Comparison of ENCODE assay signal across 1 cellular context in the genomic region with DNA sequence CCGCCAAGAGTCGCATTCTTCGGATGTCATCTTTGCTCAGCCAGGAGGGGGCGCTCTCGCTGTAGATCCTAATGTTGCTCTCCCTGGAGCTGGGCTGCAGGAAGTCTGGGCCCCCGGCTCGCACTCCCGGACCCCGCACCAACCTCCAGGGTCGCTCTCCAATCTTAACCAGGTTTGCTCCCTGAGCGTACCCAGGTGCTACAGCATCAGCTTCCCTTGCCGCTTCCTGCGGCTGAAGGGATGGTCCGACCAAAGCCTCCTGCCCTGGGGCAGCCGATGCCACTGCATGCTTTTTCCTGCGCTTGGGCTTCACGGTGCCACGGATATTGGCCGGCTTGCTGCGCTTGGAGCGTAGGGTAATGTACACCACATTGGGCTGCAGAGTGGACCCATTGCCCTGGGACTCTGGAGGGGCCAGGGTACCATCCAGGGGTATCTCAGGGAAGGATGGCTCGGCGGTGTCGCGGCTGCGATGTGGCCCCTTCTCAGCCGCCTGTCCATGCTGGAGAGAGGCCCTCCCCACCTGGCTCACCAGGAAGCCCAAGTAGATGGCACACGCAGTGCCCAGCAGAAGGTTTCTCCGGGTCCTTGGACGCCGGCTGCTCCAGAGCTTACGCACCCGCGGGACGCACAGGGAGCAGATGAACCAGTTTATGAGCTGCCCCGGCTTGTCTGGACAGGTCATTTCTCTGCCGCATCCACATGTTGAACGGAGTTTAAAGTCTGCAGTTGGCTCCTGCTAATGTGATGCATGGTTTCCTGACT.
TF ChIP-seq lines count a peak whose summit lies in the region.

No MANE protein-coding gene starts in this region.

TF ChIP-seq in HepG2, 621 proteins besides CTCF, POLR2A, EP300 and RAD21 (continued from another document and continues in another):
- TF ChIP-seq, protein P1, sequence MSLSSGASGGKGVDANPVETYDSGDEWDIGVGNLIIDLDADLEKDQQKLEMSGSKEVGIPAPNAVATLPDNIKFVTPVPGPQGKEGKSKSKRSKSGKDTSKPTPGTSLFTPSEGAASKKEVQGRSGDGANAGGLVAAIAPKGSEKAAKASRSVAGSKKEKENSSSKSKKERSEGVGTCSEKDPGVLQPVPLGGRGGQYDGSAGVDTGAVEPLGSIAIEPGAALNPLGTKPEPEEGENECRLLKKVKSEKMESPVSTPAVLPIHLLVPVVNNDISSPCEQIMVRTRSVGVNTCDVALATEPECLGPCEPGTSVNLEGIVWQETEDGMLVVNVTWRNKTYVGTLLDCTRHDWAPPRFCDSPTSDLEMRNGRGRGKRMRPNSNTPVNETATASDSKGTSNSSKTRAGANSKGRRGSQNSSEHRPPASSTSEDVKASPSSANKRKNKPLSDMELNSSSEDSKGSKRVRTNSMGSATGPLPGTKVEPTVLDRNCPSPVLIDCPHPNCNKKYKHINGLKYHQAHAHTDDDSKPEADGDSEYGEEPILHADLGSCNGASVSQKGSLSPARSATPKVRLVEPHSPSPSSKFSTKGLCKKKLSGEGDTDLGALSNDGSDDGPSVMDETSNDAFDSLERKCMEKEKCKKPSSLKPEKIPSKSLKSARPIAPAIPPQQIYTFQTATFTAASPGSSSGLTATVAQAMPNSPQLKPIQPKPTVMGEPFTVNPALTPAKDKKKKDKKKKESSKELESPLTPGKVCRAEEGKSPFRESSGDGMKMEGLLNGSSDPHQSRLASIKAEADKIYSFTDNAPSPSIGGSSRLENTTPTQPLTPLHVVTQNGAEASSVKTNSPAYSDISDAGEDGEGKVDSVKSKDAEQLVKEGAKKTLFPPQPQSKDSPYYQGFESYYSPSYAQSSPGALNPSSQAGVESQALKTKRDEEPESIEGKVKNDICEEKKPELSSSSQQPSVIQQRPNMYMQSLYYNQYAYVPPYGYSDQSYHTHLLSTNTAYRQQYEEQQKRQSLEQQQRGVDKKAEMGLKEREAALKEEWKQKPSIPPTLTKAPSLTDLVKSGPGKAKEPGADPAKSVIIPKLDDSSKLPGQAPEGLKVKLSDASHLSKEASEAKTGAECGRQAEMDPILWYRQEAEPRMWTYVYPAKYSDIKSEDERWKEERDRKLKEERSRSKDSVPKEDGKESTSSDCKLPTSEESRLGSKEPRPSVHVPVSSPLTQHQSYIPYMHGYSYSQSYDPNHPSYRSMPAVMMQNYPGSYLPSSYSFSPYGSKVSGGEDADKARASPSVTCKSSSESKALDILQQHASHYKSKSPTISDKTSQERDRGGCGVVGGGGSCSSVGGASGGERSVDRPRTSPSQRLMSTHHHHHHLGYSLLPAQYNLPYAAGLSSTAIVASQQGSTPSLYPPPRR (CRISPR knock-in tag; IDR thresholded peaks at IDR 0.05; ENCODE audit: borderline replicate concordance) = no peak
- TF ChIP-seq ZNF44 (CRISPR knock-in tag; IDR thresholded peaks at IDR 0.05) (no peak), KDM5B (CRISPR knock-in tag; IDR thresholded peaks at IDR 0.05; ENCODE audit: borderline replicate concordance) (peak; percentile 65), ZNF296 (CRISPR knock-in tag; conservative IDR thresholded peaks at IDR 0.05) (no peak), PHF5A (CRISPR knock-in tag; IDR thresholded peaks at IDR 0.05; ENCODE audit: low read depth, unreplicated experiment) (no peak), PRPF4 (IDR thresholded peaks at IDR 0.05; ENCODE audit: low read depth, low read length, poor library complexity, severe bottlenecking) (no peak), ZMYM3 (CRISPR knock-in tag; IDR thresholded peaks at IDR 0.05) (peak; percentile 65; the same call in 1 of the 2 replicates), TBX2 (CRISPR knock-in tag; IDR thresholded peaks at IDR 0.05; ENCODE audit: borderline replicate concordance) (peak; percentile 54; the same call in 1 of the 2 replicates), HNF4A (CRISPR knock-in tag; IDR thresholded peaks at IDR 0.05) (peak; percentile 20; the same call in 1 of the 2 replicates), CREM (IDR thresholded peaks at IDR 0.05) (no peak), CREM (CRISPR knock-in tag; IDR thresholded peaks at IDR 0.05) (no peak), NR1H2 (CRISPR knock-in tag; IDR thresholded peaks at IDR 0.05; ENCODE audit: borderline replicate concordance, low read depth) (no peak), ZMYM4 (CRISPR knock-in tag; IDR thresholded peaks at IDR 0.05) (peak; percentile 91), DNMT3B (CRISPR knock-in tag; conservative IDR thresholded peaks at IDR 0.05) (no peak), MYNN (CRISPR knock-in tag; IDR thresholded peaks at IDR 0.05; ENCODE audit: low read depth) (no peak), FOSL1 (CRISPR knock-in tag; IDR thresholded peaks at IDR 0.05; ENCODE audit: borderline replicate concordance) (no peak), MBNL3 (CRISPR knock-in tag; conservative IDR thresholded peaks at IDR 0.05) (no peak), HMG20B (CRISPR knock-in tag; conservative IDR thresholded peaks at IDR 0.05) (no peak), XBP1 (CRISPR knock-in tag; IDR thresholded peaks at IDR 0.05) (no peak), NBN (conservative IDR thresholded peaks at IDR 0.05) (no peak), ZFAT (CRISPR knock-in tag; conservative IDR thresholded peaks at IDR 0.05) (no peak), SSRP1 (CRISPR knock-in tag; IDR thresholded peaks at IDR 0.05) (no peak), SNAI1 (CRISPR knock-in tag; IDR thresholded peaks at IDR 0.05; ENCODE audit: borderline replicate concordance) (no peak), ZNF253 (CRISPR knock-in tag; IDR thresholded peaks at IDR 0.05; ENCODE audit: borderline replicate concordance) (peak; percentile 74; the same call in 1 of the 2 replicates)
- TF ChIP-seq, protein P2, sequence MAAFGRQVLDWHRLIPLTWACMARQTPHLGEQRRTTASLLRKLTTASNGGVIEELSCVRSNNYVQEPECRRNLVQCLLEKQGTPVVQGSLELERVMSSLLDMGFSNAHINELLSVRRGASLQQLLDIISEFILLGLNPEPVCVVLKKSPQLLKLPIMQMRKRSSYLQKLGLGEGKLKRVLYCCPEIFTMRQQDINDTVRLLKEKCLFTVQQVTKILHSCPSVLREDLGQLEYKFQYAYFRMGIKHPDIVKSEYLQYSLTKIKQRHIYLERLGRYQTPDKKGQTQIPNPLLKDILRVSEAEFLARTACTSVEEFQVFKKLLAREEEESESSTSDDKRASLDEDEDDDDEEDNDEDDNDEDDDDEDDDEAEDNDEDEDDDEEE (CRISPR knock-in tag; IDR thresholded peaks at IDR 0.05) = no peak
- TF ChIP-seq, protein P3, sequence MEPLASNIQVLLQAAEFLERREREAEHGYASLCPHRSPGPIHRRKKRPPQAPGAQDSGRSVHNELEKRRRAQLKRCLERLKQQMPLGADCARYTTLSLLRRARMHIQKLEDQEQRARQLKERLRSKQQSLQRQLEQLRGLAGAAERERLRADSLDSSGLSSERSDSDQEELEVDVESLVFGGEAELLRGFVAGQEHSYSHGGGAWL (CRISPR knock-in tag; IDR thresholded peaks at IDR 0.05) = no peak
- TF ChIP-seq, protein P4, sequence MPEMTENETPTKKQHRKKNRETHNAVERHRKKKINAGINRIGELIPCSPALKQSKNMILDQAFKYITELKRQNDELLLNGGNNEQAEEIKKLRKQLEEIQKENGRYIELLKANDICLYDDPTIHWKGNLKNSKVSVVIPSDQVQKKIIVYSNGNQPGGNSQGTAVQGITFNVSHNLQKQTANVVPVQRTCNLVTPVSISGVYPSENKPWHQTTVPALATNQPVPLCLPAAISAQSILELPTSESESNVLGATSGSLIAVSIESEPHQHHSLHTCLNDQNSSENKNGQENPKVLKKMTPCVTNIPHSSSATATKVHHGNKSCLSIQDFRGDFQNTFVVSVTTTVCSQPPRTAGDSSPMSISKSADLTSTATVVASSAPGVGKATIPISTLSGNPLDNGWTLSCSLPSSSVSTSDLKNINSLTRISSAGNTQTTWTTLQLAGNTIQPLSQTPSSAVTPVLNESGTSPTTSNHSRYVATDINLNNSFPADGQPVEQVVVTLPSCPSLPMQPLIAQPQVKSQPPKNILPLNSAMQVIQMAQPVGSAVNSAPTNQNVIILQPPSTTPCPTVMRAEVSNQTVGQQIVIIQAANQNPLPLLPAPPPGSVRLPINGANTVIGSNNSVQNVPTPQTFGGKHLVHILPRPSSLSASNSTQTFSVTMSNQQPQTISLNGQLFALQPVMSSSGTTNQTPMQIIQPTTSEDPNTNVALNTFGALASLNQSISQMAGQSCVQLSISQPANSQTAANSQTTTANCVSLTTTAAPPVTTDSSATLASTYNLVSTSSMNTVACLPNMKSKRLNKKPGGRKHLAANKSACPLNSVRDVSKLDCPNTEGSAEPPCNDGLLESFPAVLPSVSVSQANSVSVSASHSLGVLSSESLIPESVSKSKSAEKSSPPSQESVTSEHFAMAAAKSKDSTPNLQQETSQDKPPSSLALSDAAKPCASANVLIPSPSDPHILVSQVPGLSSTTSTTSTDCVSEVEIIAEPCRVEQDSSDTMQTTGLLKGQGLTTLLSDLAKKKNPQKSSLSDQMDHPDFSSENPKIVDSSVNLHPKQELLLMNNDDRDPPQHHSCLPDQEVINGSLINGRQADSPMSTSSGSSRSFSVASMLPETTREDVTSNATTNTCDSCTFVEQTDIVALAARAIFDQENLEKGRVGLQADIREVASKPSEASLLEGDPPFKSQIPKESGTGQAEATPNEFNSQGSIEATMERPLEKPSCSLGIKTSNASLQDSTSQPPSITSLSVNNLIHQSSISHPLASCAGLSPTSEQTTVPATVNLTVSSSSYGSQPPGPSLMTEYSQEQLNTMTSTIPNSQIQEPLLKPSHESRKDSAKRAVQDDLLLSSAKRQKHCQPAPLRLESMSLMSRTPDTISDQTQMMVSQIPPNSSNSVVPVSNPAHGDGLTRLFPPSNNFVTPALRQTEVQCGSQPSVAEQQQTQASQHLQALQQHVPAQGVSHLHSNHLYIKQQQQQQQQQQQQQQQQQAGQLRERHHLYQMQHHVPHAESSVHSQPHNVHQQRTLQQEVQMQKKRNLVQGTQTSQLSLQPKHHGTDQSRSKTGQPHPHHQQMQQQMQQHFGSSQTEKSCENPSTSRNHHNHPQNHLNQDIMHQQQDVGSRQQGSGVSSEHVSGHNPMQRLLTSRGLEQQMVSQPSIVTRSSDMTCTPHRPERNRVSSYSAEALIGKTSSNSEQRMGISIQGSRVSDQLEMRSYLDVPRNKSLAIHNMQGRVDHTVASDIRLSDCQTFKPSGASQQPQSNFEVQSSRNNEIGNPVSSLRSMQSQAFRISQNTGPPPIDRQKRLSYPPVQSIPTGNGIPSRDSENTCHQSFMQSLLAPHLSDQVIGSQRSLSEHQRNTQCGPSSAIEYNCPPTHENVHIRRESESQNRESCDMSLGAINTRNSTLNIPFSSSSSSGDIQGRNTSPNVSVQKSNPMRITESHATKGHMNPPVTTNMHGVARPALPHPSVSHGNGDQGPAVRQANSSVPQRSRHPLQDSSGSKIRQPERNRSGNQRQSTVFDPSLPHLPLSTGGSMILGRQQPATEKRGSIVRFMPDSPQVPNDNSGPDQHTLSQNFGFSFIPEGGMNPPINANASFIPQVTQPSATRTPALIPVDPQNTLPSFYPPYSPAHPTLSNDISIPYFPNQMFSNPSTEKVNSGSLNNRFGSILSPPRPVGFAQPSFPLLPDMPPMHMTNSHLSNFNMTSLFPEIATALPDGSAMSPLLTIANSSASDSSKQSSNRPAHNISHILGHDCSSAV (CRISPR knock-in tag; IDR thresholded peaks at IDR 0.05; ENCODE audit: borderline replicate concordance) = no peak
- TF ChIP-seq, protein P5, sequence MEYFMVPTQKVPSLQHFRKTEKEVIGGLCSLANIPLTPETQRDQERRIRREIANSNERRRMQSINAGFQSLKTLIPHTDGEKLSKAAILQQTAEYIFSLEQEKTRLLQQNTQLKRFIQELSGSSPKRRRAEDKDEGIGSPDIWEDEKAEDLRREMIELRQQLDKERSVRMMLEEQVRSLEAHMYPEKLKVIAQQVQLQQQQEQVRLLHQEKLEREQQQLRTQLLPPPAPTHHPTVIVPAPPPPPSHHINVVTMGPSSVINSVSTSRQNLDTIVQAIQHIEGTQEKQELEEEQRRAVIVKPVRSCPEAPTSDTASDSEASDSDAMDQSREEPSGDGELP (IDR thresholded peaks at IDR 0.05; ENCODE audit: borderline replicate concordance, low read depth) = no peak
- TF ChIP-seq, protein P6, sequence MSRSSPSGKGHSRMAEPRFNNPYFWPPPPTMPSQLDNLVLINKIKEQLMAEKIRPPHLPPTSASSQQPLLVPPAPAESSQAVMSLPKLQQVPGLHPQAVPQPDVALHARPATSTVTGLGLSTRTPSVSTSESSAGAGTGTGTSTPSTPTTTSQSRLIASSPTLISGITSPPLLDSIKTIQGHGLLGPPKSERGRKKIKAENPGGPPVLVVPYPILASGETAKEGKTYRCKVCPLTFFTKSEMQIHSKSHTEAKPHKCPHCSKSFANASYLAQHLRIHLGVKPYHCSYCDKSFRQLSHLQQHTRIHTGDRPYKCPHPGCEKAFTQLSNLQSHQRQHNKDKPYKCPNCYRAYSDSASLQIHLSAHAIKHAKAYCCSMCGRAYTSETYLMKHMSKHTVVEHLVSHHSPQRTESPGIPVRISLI (CRISPR knock-in tag; IDR thresholded peaks at IDR 0.05; ENCODE audit: borderline replicate concordance) = peak; percentile 45; the same call in 1 of the 2 replicates
- TF ChIP-seq, protein P7, sequence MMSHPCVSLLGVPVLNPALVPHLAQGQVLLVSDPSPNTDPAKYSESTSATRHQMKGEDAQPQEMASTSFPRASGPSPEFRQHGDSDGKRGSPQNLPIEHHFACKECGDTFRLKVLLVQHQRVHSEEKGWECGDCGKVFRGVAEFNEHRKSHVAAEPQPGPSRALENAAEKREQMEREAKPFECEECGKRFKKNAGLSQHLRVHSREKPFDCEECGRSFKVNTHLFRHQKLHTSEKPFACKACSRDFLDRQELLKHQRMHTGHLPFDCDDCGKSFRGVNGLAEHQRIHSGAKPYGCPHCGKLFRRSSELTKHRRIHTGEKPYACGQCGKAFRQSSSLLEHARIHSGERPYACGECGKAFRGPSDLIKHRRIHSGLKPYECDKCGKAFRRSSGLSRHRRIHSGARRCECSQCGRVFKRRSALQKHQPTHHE (CRISPR knock-in tag; IDR thresholded peaks at IDR 0.05; ENCODE audit: borderline replicate concordance) = no peak
- TF ChIP-seq, protein P8, sequence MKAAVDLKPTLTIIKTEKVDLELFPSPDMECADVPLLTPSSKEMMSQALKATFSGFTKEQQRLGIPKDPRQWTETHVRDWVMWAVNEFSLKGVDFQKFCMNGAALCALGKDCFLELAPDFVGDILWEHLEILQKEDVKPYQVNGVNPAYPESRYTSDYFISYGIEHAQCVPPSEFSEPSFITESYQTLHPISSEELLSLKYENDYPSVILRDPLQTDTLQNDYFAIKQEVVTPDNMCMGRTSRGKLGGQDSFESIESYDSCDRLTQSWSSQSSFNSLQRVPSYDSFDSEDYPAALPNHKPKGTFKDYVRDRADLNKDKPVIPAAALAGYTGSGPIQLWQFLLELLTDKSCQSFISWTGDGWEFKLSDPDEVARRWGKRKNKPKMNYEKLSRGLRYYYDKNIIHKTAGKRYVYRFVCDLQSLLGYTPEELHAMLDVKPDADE (CRISPR knock-in tag; IDR thresholded peaks at IDR 0.05) = no peak
- TF ChIP-seq, protein P9, sequence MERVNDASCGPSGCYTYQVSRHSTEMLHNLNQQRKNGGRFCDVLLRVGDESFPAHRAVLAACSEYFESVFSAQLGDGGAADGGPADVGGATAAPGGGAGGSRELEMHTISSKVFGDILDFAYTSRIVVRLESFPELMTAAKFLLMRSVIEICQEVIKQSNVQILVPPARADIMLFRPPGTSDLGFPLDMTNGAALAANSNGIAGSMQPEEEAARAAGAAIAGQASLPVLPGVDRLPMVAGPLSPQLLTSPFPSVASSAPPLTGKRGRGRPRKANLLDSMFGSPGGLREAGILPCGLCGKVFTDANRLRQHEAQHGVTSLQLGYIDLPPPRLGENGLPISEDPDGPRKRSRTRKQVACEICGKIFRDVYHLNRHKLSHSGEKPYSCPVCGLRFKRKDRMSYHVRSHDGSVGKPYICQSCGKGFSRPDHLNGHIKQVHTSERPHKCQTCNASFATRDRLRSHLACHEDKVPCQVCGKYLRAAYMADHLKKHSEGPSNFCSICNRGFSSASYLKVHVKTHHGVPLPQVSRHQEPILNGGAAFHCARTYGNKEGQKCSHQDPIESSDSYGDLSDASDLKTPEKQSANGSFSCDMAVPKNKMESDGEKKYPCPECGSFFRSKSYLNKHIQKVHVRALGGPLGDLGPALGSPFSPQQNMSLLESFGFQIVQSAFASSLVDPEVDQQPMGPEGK (CRISPR knock-in tag; IDR thresholded peaks at IDR 0.05) = peak; percentile 49
